Comparison of ENCODE assay signal across 24 cellular contexts in the genomic region with DNA sequence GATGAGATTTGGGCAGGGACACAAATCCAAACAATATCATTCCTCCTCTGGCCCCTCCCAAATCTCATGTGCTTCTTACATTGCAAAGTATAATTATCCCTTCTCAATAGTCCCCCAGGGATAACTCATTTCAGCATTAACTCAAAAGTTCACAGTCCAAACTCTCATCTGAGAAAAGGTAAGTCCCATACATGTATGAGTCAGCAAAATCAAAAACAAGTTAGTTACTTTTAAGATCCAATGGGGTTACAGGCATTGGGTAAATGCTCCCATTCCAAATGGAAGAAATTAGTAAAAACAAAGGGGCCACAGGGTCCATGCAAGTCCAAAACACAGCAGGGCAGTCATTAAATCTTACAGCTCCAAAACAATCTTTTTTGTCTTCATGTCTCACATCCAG.
"Had no signal": no experiment of that assay in that cellular context is flagged by ENCODE, and none has a peak within 500 bp of the region (broad histone marks: within the 10 kb centered on the region; RNA-seq: fewer than 3 reads in every experiment).

No MANE protein-coding gene starts in this region.

- H3K4me3 Mint-ChIP-seq: mesothelial cell of epicardium had no signal

- H3K9me3 ChIP-seq: colonic mucosa, esophagus muscularis mucosa, gastroesophageal sphincter, lower lobe of right lung had no signal

- H3K36me3 ChIP-seq: colonic mucosa, esophagus muscularis mucosa, gastroesophageal sphincter, heart right ventricle, left lung, lower lobe of right lung had no signal

- H3K27me3 ChIP-seq: colonic mucosa, dorsolateral prefrontal cortex, esophagus muscularis mucosa, foreskin keratinocyte, gastroesophageal sphincter, heart right ventricle, left lung had no signal

- H3K27ac ChIP-seq: colonic mucosa, dorsolateral prefrontal cortex, esophagus muscularis mucosa, foreskin keratinocyte, gastroesophageal sphincter, heart right ventricle, left lung, lower lobe of right lung had no signal

- FAIRE-seq: endothelial cell of umbilical vein, frontal cortex, islet of Langerhans, keratinocyte had no signal

- H3K4me1 ChIP-seq: colonic mucosa, esophagus muscularis mucosa, foreskin keratinocyte, gastroesophageal sphincter, heart right ventricle, left lung, lower lobe of right lung had no signal

- H3K4me3 ChIP-seq: colonic mucosa, dorsolateral prefrontal cortex, esophagus muscularis mucosa, gastroesophageal sphincter, heart right ventricle, left lung, lower lobe of right lung, mucosa of descending colon had no signal

- H3K27ac Mint-ChIP-seq: mesothelial cell of epicardium had no signal

- ATAC-seq: foreskin keratinocyte, gastroesophageal sphincter, heart right ventricle, left cardiac atrium, left lung, left ventricle myocardium superior, lower lobe of right lung, mucosa of descending colon had no signal

- DNase-seq: colonic mucosa; cortex of kidney; dermis blood vessel endothelial cell; dorsolateral prefrontal cortex; effector CD4-positive, alpha-beta T cell; effector memory CD4-positive, alpha-beta T cell; foreskin keratinocyte; glutamatergic neuron; head of caudate nucleus; heart right ventricle; hippocampal formation; left cardiac atrium; left lung; left ventricle myocardium superior; lower lobe of right lung; mesenchymal stem cell; mucosa of descending colon had no signal

- H3K4me1 Mint-ChIP-seq: mesothelial cell of epicardium had no signal
